In the genomic region with DNA sequence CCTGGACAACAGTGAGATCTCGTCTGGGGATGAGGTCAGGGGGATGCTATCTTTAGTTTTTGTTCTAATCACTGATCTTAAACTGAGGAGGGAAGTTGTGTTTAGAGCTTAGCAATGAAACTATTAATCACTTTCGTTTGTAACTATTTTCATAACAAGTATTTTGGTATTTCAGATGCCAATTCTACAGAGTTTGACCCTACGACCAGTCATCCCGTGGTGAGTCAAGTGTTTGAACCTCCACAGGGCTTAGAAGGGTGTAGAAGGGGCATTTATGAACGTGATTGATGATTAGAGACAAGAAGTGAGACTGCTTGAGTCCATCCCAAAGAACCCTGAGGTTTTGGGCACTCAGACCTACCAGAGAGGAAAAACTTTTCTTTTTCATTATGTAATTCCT, we compare ENCODE assay signal across 25 cellular contexts. TPM values are rescaled to one million over a fixed set of nuclear protein-coding genes. Genes with fewer than 3 reads are reported as not detected.
DNase-seq lines count a peak whose midpoint lies in the region; ATAC-seq and TF ChIP-seq lines count a peak whose summit lies in the region.
"Had no signal": no experiment of that assay in that cellular context is flagged by ENCODE, and none has a peak within 500 bp of the region (broad histone marks: within the 10 kb centered on the region; RNA-seq: fewer than 3 reads in every experiment).

No MANE protein-coding gene starts in this region.

- H4K20me1 ChIP-seq in BLaER1, result peaks cover 8% of the 10 kb centered on the region; the same call in 1 of the 2 replicates

- peak overlapping the region; percentile 99 for H3K27ac ChIP-seq in BLaER1
- H3K27ac ChIP-seq: PC-9 had no signal

- H3K4me3 ChIP-seq in BLaER1 (no peak overlapping the region), HAP-1 (no peak overlapping the region)
- H3K4me3 ChIP-seq: PC-9 had no signal

- H3K4me2 ChIP-seq in BLaER1, result peak overlapping the region; percentile 73
- H3K4me2 ChIP-seq: PC-9 had no signal

- H3K9me3 Mint-ChIP-seq in activated naive CD8-positive, alpha-beta T cell treated with anti-CD3 and anti-CD28 coated beads for 36 hours, result no peaks in the 10 kb centered on the region
- H3K9me3 Mint-ChIP-seq in endothelial cell (ENCODE audit: unreplicated experiment), result no peaks in the 10 kb centered on the region
- H3K9me3 Mint-ChIP-seq: CD8-positive, alpha-beta T cell; T-cell had no signal

- in situ Hi-C loops in HAP-1 (cut with MboI; ENCODE audit: low sequenced_read_pairs), result no loop called here

- DNase-seq in ELR (ENCODE audit: low read depth) (peak; percentile 41), endothelial cell (ENCODE audit: low spot score) (no peak), NCI-H1436 (lab: John Stamatoyannopoulos, UW) (no peak), HAP-1 (ENCODE audit: low spot score in 2 of 2) (no peak)
- no peak for DNase-seq in activated naive CD8-positive, alpha-beta T cell treated with anti-CD3 and anti-CD28 coated beads for 36 hours
- DNase-seq: C1 segment of cervical spinal cord; Caco-2; CD8-positive, alpha-beta T cell; DMS79; IMR-90; KG1; MM.1S; NCI-H1694; NCI-H2029 treated with DMSO at 0.1 percent for 48 hours; NCI-H446 treated with DMSO at 0.1 percent for 48 hours; NCI-H526; NCI-H82; PC-9; SHP77; T-cell had no signal

- H3K4me1 Mint-ChIP-seq in activated naive CD8-positive, alpha-beta T cell treated with anti-CD3 and anti-CD28 coated beads for 36 hours, result peaks cover 22% of the 10 kb centered on the region
- H3K4me1 Mint-ChIP-seq in endothelial cell (ENCODE audit: unreplicated experiment), result peaks cover 12% of the 10 kb centered on the region

- H3K36me3 ChIP-seq in BLaER1 (peaks cover 97% of the 10 kb centered on the region), HAP-1 (replicated peaks) (peaks cover 100% of the 10 kb centered on the region)

- H3K27me3 ChIP-seq in BLaER1, result no peaks in the 10 kb centered on the region
- no peaks in the 10 kb centered on the region for H3K27me3 ChIP-seq in HAP-1 (ENCODE audit: low read depth)

- H3K4me1 ChIP-seq in BLaER1 (peaks cover 95% of the 10 kb centered on the region), HAP-1 (no peaks in the 10 kb centered on the region; the same call in 1 of the 2 replicates)
- H3K4me1 ChIP-seq: Caco-2 had no signal

- H3K9me3 ChIP-seq in BLaER1 (no peaks in the 10 kb centered on the region), HAP-1 (no peaks in the 10 kb centered on the region)
- H3K9me3 ChIP-seq: Caco-2 had no signal

- no peak for ATAC-seq in GM18519 (IDR thresholded peaks at IDR 0.05; ENCODE audit: low FRiP score, unreplicated experiment)
- ATAC-seq in HG03097 (IDR thresholded peaks at IDR 0.05; ENCODE audit: low FRiP score, unreplicated experiment), result no peak
- ATAC-seq: CD8-positive, alpha-beta T cell; HCT116; T-cell had no signal

- H3K36me3 Mint-ChIP-seq in activated naive CD8-positive, alpha-beta T cell treated with anti-CD3 and anti-CD28 coated beads for 36 hours, result peaks cover 51% of the 10 kb centered on the region
- H3K36me3 Mint-ChIP-seq in endothelial cell (ENCODE audit: low read depth, unreplicated experiment), result peaks cover 44% of the 10 kb centered on the region

- TF ChIP-seq CTCF in endothelial cell (IDR thresholded peaks at IDR 0.05; ENCODE audit: unreplicated experiment), result no peak

- H3K4me3 Mint-ChIP-seq in activated naive CD8-positive, alpha-beta T cell treated with anti-CD3 and anti-CD28 coated beads for 36 hours, result no peak overlapping the region
- peak overlapping the region; percentile 29 for H3K4me3 Mint-ChIP-seq in endothelial cell (ENCODE audit: unreplicated experiment)
- H3K4me3 Mint-ChIP-seq: CD8-positive, alpha-beta T cell; T-cell had no signal

- H3K27ac Mint-ChIP-seq in activated naive CD8-positive, alpha-beta T cell treated with anti-CD3 and anti-CD28 coated beads for 36 hours, result peak overlapping the region; percentile 13
- H3K27ac Mint-ChIP-seq in endothelial cell (ENCODE audit: unreplicated experiment), result peak overlapping the region; percentile 34
- H3K27ac Mint-ChIP-seq: CD8-positive, alpha-beta T cell; T-cell had no signal

- H3K27me3 Mint-ChIP-seq in activated naive CD8-positive, alpha-beta T cell treated with anti-CD3 and anti-CD28 coated beads for 36 hours, result no peaks in the 10 kb centered on the region
- no peaks in the 10 kb centered on the region for H3K27me3 Mint-ChIP-seq in endothelial cell (ENCODE audit: unreplicated experiment)
- H3K27me3 Mint-ChIP-seq: T-cell had no signal

- H3K9ac ChIP-seq in BLaER1, result 0 out of 2 replicates have a peak overlapping the region, but pooled peaks have one; percentile 35

RNA-seq across cellular contexts. Expression of a gene that starts 15.6 kb away (rescaled TPM):
- under 1 TPM; 0.08 TPM for total RNA-seq in activated naive CD8-positive, alpha-beta T cell treated with anti-CD3 and anti-CD28 coated beads for 36 hours
- total RNA-seq in endothelial cell (ENCODE audit: unreplicated experiment), result 0.38 TPM
- total RNA-seq: H1 had no signal

RNA-seq across cellular contexts. Expression of a gene that starts 26.4 kb away (rescaled TPM):
- total RNA-seq in activated naive CD8-positive, alpha-beta T cell treated with anti-CD3 and anti-CD28 coated beads for 36 hours, result 100 to 1,000 TPM; 139 TPM
- 41.2 TPM for total RNA-seq in endothelial cell (ENCODE audit: unreplicated experiment)
